Comparison of ENCODE assay signal across 1 cellular context in genomic region chr5:168314735-168315411, GRCh38.
A peak's percentile ranks its signal among the peaks of the same experiment; 100 is the strongest.
TF ChIP-seq lines count a peak whose summit lies in the region.

No MANE protein-coding gene starts in this region.

TF ChIP-seq in IMR-90, 13 proteins besides CTCF, POLR2A, EP300 and RAD21:
- TF ChIP-seq CHD1 (IDR thresholded peaks at IDR 0.05; ENCODE audit: low read depth, low read length) (0 out of 2 replicates have a peak, but pooled peaks have one; percentile 69), RCOR1 (IDR thresholded peaks at IDR 0.05; ENCODE audit: insufficient replicate concordance, low read length) (peak; percentile 81), FOS (IDR thresholded peaks at IDR 0.05; ENCODE audit: low read depth, low read length) (peak; percentile 85), CEBPB (IDR thresholded peaks at IDR 0.05; ENCODE audit: low read depth, low read length) (peak; percentile 28; the same call in 1 of the 2 replicates), RFX5 (IDR thresholded peaks at IDR 0.05; ENCODE audit: low read depth, low read length) (no peak), MAZ (IDR thresholded peaks at IDR 0.05; ENCODE audit: borderline replicate concordance, low read depth, low read length) (peak; percentile 76), NFE2L2 (IDR thresholded peaks at IDR 0.05; ENCODE audit: low read depth, low read length) (no peak), MAFK (IDR thresholded peaks at IDR 0.05; ENCODE audit: low read depth, low read length) (0 out of 2 replicates have a peak, but pooled peaks have one; percentile 10), BHLHE40 (IDR thresholded peaks at IDR 0.05; ENCODE audit: low read depth, low read length) (peak; percentile 22; the same call in 1 of the 2 replicates)
